In the genomic region with DNA sequence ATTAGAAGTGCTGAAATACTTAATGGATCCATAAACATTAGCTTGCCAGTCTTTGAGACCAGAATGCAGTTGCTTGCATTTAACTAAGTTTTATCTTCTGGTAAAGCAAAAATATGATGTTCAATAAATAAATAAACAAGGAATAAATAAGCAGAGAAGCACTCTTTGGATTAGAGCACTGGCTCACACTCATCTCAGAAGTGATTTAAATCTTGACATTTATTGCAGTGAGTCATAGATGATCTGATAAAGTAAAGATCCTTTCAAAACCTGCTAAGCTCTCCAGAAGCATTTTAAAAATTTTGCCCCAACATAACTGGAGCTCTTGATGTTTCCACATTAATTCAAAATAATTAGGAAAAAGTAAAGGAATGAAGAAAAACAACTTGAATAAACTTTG, we compare ENCODE assay signal across 1 cellular context.
TF ChIP-seq lines count a peak whose summit lies in the region.

No MANE protein-coding gene starts in this region.

TF ChIP-seq in GM23338, 12 proteins besides CTCF, POLR2A, EP300 and RAD21 (continued from another document):
- TF ChIP-seq, protein P1, sequence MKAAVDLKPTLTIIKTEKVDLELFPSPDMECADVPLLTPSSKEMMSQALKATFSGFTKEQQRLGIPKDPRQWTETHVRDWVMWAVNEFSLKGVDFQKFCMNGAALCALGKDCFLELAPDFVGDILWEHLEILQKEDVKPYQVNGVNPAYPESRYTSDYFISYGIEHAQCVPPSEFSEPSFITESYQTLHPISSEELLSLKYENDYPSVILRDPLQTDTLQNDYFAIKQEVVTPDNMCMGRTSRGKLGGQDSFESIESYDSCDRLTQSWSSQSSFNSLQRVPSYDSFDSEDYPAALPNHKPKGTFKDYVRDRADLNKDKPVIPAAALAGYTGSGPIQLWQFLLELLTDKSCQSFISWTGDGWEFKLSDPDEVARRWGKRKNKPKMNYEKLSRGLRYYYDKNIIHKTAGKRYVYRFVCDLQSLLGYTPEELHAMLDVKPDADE (IDR thresholded peaks at IDR 0.05) = no peak
- TF ChIP-seq, protein P2, sequence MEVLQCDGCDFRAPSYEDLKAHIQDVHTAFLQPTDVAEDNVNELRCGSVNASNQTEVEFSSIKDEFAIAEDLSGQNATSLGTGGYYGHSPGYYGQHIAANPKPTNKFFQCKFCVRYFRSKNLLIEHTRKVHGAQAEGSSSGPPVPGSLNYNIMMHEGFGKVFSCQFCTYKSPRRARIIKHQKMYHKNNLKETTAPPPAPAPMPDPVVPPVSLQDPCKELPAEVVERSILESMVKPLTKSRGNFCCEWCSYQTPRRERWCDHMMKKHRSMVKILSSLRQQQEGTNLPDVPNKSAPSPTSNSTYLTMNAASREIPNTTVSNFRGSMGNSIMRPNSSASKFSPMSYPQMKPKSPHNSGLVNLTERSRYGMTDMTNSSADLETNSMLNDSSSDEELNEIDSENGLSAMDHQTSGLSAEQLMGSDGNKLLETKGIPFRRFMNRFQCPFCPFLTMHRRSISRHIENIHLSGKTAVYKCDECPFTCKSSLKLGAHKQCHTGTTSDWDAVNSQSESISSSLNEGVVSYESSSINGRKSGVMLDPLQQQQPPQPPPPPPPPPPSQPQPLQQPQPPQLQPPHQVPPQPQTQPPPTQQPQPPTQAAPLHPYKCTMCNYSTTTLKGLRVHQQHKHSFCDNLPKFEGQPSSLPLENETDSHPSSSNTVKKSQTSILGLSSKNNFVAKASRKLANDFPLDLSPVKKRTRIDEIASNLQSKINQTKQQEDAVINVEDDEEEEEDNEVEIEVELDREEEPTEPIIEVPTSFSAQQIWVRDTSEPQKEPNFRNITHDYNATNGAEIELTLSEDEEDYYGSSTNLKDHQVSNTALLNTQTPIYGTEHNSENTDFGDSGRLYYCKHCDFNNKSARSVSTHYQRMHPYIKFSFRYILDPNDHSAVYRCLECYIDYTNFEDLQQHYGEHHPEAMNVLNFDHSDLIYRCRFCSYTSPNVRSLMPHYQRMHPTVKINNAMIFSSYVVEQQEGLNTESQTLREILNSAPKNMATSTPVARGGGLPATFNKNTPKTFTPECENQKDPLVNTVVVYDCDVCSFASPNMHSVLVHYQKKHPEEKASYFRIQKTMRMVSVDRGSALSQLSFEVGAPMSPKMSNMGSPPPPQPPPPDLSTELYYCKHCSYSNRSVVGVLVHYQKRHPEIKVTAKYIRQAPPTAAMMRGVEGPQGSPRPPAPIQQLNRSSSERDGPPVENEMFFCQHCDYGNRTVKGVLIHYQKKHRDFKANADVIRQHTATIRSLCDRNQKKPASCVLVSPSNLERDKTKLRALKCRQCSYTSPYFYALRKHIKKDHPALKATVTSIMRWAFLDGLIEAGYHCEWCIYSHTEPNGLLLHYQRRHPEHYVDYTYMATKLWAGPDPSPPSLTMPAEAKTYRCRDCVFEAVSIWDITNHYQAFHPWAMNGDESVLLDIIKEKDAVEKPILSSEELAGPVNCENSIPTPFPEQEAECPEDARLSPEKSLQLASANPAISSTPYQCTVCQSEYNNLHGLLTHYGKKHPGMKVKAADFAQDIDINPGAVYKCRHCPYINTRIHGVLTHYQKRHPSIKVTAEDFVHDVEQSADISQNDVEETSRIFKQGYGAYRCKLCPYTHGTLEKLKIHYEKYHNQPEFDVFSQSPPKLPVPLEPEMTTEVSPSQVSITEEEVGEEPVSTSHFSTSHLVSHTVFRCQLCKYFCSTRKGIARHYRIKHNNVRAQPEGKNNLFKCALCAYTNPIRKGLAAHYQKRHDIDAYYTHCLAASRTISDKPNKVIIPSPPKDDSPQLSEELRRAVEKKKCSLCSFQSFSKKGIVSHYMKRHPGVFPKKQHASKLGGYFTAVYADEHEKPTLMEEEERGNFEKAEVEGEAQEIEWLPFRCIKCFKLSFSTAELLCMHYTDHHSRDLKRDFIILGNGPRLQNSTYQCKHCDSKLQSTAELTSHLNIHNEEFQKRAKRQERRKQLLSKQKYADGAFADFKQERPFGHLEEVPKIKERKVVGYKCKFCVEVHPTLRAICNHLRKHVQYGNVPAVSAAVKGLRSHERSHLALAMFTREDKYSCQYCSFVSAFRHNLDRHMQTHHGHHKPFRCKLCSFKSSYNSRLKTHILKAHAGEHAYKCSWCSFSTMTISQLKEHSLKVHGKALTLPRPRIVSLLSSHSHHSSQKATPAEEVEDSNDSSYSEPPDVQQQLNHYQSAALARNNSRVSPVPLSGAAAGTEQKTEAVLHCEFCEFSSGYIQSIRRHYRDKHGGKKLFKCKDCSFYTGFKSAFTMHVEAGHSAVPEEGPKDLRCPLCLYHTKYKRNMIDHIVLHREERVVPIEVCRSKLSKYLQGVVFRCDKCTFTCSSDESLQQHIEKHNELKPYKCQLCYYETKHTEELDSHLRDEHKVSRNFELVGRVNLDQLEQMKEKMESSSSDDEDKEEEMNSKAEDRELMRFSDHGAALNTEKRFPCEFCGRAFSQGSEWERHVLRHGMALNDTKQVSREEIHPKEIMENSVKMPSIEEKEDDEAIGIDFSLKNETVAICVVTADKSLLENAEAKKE (CRISPR knock-in tag; IDR thresholded peaks at IDR 0.05) = no peak
- TF ChIP-seq POLR2AphosphoS5 (IDR thresholded peaks at IDR 0.05; ENCODE audit: low read depth) = no peak
- TF ChIP-seq, protein P3, sequence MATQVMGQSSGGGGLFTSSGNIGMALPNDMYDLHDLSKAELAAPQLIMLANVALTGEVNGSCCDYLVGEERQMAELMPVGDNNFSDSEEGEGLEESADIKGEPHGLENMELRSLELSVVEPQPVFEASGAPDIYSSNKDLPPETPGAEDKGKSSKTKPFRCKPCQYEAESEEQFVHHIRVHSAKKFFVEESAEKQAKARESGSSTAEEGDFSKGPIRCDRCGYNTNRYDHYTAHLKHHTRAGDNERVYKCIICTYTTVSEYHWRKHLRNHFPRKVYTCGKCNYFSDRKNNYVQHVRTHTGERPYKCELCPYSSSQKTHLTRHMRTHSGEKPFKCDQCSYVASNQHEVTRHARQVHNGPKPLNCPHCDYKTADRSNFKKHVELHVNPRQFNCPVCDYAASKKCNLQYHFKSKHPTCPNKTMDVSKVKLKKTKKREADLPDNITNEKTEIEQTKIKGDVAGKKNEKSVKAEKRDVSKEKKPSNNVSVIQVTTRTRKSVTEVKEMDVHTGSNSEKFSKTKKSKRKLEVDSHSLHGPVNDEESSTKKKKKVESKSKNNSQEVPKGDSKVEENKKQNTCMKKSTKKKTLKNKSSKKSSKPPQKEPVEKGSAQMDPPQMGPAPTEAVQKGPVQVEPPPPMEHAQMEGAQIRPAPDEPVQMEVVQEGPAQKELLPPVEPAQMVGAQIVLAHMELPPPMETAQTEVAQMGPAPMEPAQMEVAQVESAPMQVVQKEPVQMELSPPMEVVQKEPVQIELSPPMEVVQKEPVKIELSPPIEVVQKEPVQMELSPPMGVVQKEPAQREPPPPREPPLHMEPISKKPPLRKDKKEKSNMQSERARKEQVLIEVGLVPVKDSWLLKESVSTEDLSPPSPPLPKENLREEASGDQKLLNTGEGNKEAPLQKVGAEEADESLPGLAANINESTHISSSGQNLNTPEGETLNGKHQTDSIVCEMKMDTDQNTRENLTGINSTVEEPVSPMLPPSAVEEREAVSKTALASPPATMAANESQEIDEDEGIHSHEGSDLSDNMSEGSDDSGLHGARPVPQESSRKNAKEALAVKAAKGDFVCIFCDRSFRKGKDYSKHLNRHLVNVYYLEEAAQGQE (IDR thresholded peaks at IDR 0.05; ENCODE audit: unreplicated experiment) = no peak
